In the genomic region with DNA sequence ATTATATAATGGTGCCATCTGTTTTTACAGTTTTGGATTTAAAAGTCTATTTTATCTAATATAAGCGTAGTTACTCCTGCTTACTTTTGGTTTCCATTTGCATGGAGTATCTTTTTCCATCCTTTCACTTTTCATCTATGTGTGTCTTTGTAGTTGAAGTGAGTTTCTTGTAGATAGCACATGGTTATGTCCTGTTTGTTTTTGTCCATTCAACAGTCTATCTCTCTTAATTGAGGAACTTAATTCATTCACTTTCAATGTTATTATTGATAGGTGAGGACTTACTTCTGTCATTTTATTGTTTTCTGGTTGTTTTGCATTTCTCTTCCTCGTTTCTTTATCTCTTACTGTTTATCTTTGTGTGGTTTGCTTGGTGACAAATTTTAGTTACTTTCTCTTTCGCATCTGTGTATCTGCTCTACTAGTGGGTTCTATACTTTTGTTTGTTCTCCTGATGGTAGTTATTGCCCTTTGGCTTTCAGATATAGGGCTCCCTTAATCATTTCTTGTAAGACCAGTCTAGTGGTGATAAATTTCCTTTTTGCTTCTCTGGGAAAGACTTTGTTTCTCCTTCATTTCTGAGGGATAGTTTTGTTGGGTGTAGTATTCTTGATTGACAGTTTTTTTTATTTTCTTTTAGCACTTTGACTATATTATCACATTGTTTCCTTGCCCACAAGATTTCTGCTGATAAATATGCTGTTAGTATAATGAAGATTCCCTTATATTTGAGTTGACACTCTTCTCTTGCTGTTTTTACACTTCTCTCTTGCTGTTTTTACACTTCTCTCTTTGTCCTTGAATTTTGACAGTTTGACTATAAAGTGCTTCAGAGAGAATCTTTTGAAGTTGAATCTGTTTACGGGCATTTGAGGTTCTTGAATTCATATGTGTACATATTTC, we compare ENCODE assay signal across 12 cellular contexts. TPM values are rescaled to one million over a fixed set of nuclear protein-coding genes. Genes with fewer than 3 reads are reported as not detected.
A peak's percentile ranks its signal among the peaks of the same experiment; 100 is the strongest.
DNase-seq lines count a peak whose midpoint lies in the region; ATAC-seq and TF ChIP-seq lines count a peak whose summit lies in the region.
"Had no signal": no experiment of that assay in that cellular context is flagged by ENCODE, and none has a peak within 500 bp of the region (broad histone marks: within the 10 kb centered on the region; RNA-seq: fewer than 3 reads in every experiment).

No MANE protein-coding gene starts in this region.

- no TSS peak for BruUV-seq in OCI-LY7 (replicated peaks; lab: Mats Ljungman, UMichigan)

- CTCF ChIA-PET in OCI-LY7 (lab: Charles Lee; ENCODE audit: unreplicated experiment): no interaction called here

- H3K4me3 ChIP-seq in OCI-LY7 (ENCODE audit: low read depth, low read length, poor library complexity, severe bottlenecking): no peak overlapping the region
- H3K4me3 ChIP-seq: ovary had no signal

- TF ChIP-seq POLR2A in GM18505 (IDR thresholded peaks at IDR 0.05; ENCODE audit: borderline replicate concordance, extremely low read depth, insufficient read depth, insufficient read length): no peak

- no peaks in the 10 kb centered on the region for H4K20me1 ChIP-seq in OCI-LY7 (ENCODE audit: insufficient read depth, low read length)

- no peak overlapping the region for H2AFZ ChIP-seq in OCI-LY7 (ENCODE audit: low read length)

- no peaks in the 10 kb centered on the region for H3K4me1 ChIP-seq in OCI-LY7 (ENCODE audit: insufficient read depth, low read length, poor library complexity, severe bottlenecking)

- intact Hi-C loops in OCI-LY7 (cut with micrococcal nuclease; ENCODE audit: unreplicated experiment): no loop called here

- POLR2A ChIA-PET in OCI-LY7 (lab: Charles Lee): no interaction called here

- no peaks in the 10 kb centered on the region for H3K9me2 ChIP-seq in OCI-LY7 (ENCODE audit: insufficient read depth, low read length)

- peak; percentile 95 for ATAC-seq in GM18505 (IDR thresholded peaks at IDR 0.05; ENCODE audit: unreplicated experiment)
- ATAC-seq in HG03159 (IDR thresholded peaks at IDR 0.05; ENCODE audit: unreplicated experiment): peak; percentile 92

- no peaks in the 10 kb centered on the region for H3K9me3 ChIP-seq in OCI-LY7 (ENCODE audit: low read length)
- H3K9me3 ChIP-seq: ovary had no signal

- TF ChIP-seq CTCF in GM20000 (IDR thresholded peaks at IDR 0.05; ENCODE audit: extremely low read depth, missing control alignments) (no peak), OCI-LY7 (conservative IDR thresholded peaks at IDR 0.05; ENCODE audit: low read length) (no peak)

- H3K4me2 ChIP-seq in OCI-LY7 (ENCODE audit: low read length): no peak overlapping the region

- no peak overlapping the region for H3K27ac ChIP-seq in OCI-LY7 (ENCODE audit: low read depth, low read length, poor library complexity, severe bottlenecking)
- H3K27ac ChIP-seq: ovary had no signal

- no peaks in the 10 kb centered on the region for H3K79me2 ChIP-seq in OCI-LY7 (ENCODE audit: insufficient read depth, low read depth, low read length)

- no peaks in the 10 kb centered on the region for H3K36me3 ChIP-seq in OCI-LY7 (ENCODE audit: insufficient read depth, low read length)
- H3K36me3 ChIP-seq: ovary had no signal

- DNase-seq in GM20000 (ENCODE audit: low spot score) (peak; percentile 43), epidermal melanocyte (ENCODE audit: insufficient read length, low spot score) (no peak), cerebellum (ENCODE audit: low spot score) (no peak), superior temporal gyrus (ENCODE audit: extremely low spot score) (no peak), OCI-LY7 (ENCODE audit: low spot score) (no peak)
- peak; percentile 24 for DNase-seq in central memory CD4-positive, alpha-beta T cell
- DNase-seq: caudate nucleus, EL, NCI-H748 treated with DMSO at 0.1 percent for 48 hours, ovary had no signal

RNA-seq across cellular contexts. Expression of a gene that starts 9.0 kb away (rescaled TPM):
- total RNA-seq in cerebellum: 0.36 TPM
- total RNA-seq in OCI-LY7 (2014; rRNA removed; shearing (Covaris generic)): not detected in 2 replicates
- total RNA-seq in OCI-LY7 (2022): 0.65 TPM in 1 of 2 replicates, not detected in the other

RNA-seq across cellular contexts. Expression of a gene that starts 35.5 kb away (rescaled TPM):
- total RNA-seq in cerebellum: 51.4 TPM
- not detected in 2 replicates for total RNA-seq in OCI-LY7 (2014; rRNA removed; shearing (Covaris generic))
- not detected in 2 replicates for total RNA-seq in OCI-LY7 (2022)

RNA-seq across cellular contexts. Expression of a gene that starts 39.3 kb away (rescaled TPM):
- not detected for total RNA-seq in cerebellum
- total RNA-seq in OCI-LY7 (2014; rRNA removed; shearing (Covaris generic)): not detected in 2 replicates
- not detected in 2 replicates for total RNA-seq in OCI-LY7 (2022)
- total RNA-seq: ovary had no signal

RNA-seq across cellular contexts. Expression of a gene that starts 48.7 kb away (rescaled TPM):
- 17.0 TPM for total RNA-seq in cerebellum
- 5.5 and 6.8 TPM in 2 replicates for total RNA-seq in OCI-LY7 (2014; rRNA removed; shearing (Covaris generic))
- 10.2 and 11.4 TPM in 2 replicates for total RNA-seq in OCI-LY7 (2022)

Comparison
In these comparisons a context has a peak if more than half of its experiments do, and no peak if none do; other contexts are left out.
1. DNase-seq: peak in GM20000 (single experiment) and central memory CD4-positive, alpha-beta T cell (single experiment); none in epidermal melanocyte (single experiment), cerebellum (single experiment), superior temporal gyrus (single experiment) and OCI-LY7 (single experiment).
2. RNA of a gene that starts 35.5 kb away (total RNA-seq): 51.4 TPM in cerebellum (single experiment); not detected in OCI-LY7; every median in the first group is over 10 times any median in the second.